Comparison of ENCODE assay signal across 1 cellular context in genomic region chr12:9113987-9114309, GRCh38.
TF ChIP-seq lines count a peak whose summit lies in the region.

No MANE protein-coding gene starts in this region.

TF ChIP-seq in HepG2, 621 proteins besides CTCF, POLR2A, EP300 and RAD21 (continued from another document and continues in another):
- TF ChIP-seq RARG (CRISPR knock-in tag; IDR thresholded peaks at IDR 0.05; ENCODE audit: low read depth) (no peak), SNAPC2 (CRISPR knock-in tag; IDR thresholded peaks at IDR 0.05) (0 out of 2 replicates have a peak, but pooled peaks have one; percentile 25), ZNF33A (CRISPR knock-in tag; IDR thresholded peaks at IDR 0.05; ENCODE audit: borderline replicate concordance) (no peak), ZNF160 (CRISPR knock-in tag; IDR thresholded peaks at IDR 0.05) (no peak), ZNF7 (CRISPR knock-in tag; IDR thresholded peaks at IDR 0.05) (no peak), ZNF20 (CRISPR knock-in tag; IDR thresholded peaks at IDR 0.05) (0 out of 2 replicates have a peak, but pooled peaks have one; percentile 30), BRF2 (CRISPR knock-in tag; IDR thresholded peaks at IDR 0.05) (no peak), ZNF350 (CRISPR knock-in tag; IDR thresholded peaks at IDR 0.05; ENCODE audit: borderline replicate concordance, low read depth) (no peak), JUN (CRISPR knock-in tag; IDR thresholded peaks at IDR 0.05) (no peak), CEBPB (IDR thresholded peaks at IDR 0.05; ENCODE audit: borderline replicate concordance, low read depth, low read length) (no peak; the same call in 1 of the 2 replicates), HOXA9 (CRISPR knock-in tag; IDR thresholded peaks at IDR 0.05; ENCODE audit: borderline replicate concordance) (no peak), NFIB (CRISPR knock-in tag; IDR thresholded peaks at IDR 0.05; ENCODE audit: borderline replicate concordance) (no peak), ARID2 (CRISPR knock-in tag; IDR thresholded peaks at IDR 0.05; ENCODE audit: borderline replicate concordance) (no peak), KDM4B (CRISPR knock-in tag; IDR thresholded peaks at IDR 0.05) (no peak), TEAD3 (CRISPR knock-in tag; optimal IDR thresholded peaks at IDR 0.05; ENCODE audit: borderline replicate concordance) (peak; percentile 66), TBX2 (CRISPR knock-in tag; IDR thresholded peaks at IDR 0.05; ENCODE audit: borderline replicate concordance) (0 out of 2 replicates have a peak, but pooled peaks have one; percentile 37), JUND (CRISPR knock-in tag; IDR thresholded peaks at IDR 0.05) (no peak), HDAC1 (CRISPR knock-in tag; IDR thresholded peaks at IDR 0.05) (peak; percentile 14; the same call in 1 of the 2 replicates), TOPORS (CRISPR knock-in tag; IDR thresholded peaks at IDR 0.05) (no peak), ZBTB8A (CRISPR knock-in tag; IDR thresholded peaks at IDR 0.05; ENCODE audit: borderline replicate concordance, low read depth) (no peak), CHD2 (IDR thresholded peaks at IDR 0.05; ENCODE audit: low read depth, low read length) (no peak), FOXO1 (CRISPR knock-in tag; IDR thresholded peaks at IDR 0.05) (peak; percentile 35; the same call in 1 of the 2 replicates), ZNF839 (CRISPR knock-in tag; IDR thresholded peaks at IDR 0.05; ENCODE audit: borderline replicate concordance) (no peak), ZBTB7B (CRISPR knock-in tag; IDR thresholded peaks at IDR 0.05) (no peak), ZNF550 (CRISPR knock-in tag; IDR thresholded peaks at IDR 0.05; ENCODE audit: borderline replicate concordance) (no peak), ZNF878 (CRISPR knock-in tag; IDR thresholded peaks at IDR 0.05) (no peak), HMG20A (CRISPR knock-in tag; IDR thresholded peaks at IDR 0.05; ENCODE audit: borderline replicate concordance) (peak; percentile 59; the same call in 1 of the 2 replicates), ZBTB34 (CRISPR knock-in tag; IDR thresholded peaks at IDR 0.05) (no peak), ASH2L (IDR thresholded peaks at IDR 0.05; ENCODE audit: insufficient read length, low read depth, low read length) (no peak), ZSCAN21 (CRISPR knock-in tag; IDR thresholded peaks at IDR 0.05; ENCODE audit: borderline replicate concordance) (no peak), SMARCC2 (IDR thresholded peaks at IDR 0.05) (no peak), ZNF652 (CRISPR knock-in tag; IDR thresholded peaks at IDR 0.05; ENCODE audit: borderline replicate concordance, low read depth) (no peak), GATA4 (IDR thresholded peaks at IDR 0.05; ENCODE audit: borderline replicate concordance, low read depth) (peak; percentile 76; the same call in 1 of the 2 replicates), MYC (CRISPR knock-in tag; IDR thresholded peaks at IDR 0.05; ENCODE audit: borderline replicate concordance) (no peak), ZNF34 (CRISPR knock-in tag; IDR thresholded peaks at IDR 0.05; ENCODE audit: borderline replicate concordance) (no peak), ZNF737 (CRISPR knock-in tag; IDR thresholded peaks at IDR 0.05; ENCODE audit: borderline replicate concordance) (no peak), STAT6 (CRISPR knock-in tag; IDR thresholded peaks at IDR 0.05; ENCODE audit: borderline replicate concordance) (no peak), ZNF598 (CRISPR knock-in tag; IDR thresholded peaks at IDR 0.05; ENCODE audit: borderline replicate concordance) (no peak), PRDM4 (CRISPR knock-in tag; IDR thresholded peaks at IDR 0.05; ENCODE audit: borderline replicate concordance) (no peak), ZNF367 (CRISPR knock-in tag; IDR thresholded peaks at IDR 0.05; ENCODE audit: borderline replicate concordance) (no peak), NCOA2 (CRISPR knock-in tag; IDR thresholded peaks at IDR 0.05) (peak; percentile 91), TCF7L2 (IDR thresholded peaks at IDR 0.05; ENCODE audit: low read depth, low read length) (peak; percentile 39; the same call in 1 of the 2 replicates)
- TF ChIP-seq, protein P1, sequence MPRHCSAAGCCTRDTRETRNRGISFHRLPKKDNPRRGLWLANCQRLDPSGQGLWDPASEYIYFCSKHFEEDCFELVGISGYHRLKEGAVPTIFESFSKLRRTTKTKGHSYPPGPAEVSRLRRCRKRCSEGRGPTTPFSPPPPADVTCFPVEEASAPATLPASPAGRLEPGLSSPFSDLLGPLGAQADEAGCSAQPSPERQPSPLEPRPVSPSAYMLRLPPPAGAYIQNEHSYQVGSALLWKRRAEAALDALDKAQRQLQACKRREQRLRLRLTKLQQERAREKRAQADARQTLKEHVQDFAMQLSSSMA (CRISPR knock-in tag; IDR thresholded peaks at IDR 0.05), result no peak
- TF ChIP-seq, protein P2, sequence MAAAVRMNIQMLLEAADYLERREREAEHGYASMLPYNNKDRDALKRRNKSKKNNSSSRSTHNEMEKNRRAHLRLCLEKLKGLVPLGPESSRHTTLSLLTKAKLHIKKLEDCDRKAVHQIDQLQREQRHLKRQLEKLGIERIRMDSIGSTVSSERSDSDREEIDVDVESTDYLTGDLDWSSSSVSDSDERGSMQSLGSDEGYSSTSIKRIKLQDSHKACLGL (CRISPR knock-in tag; IDR thresholded peaks at IDR 0.05), result no peak
- TF ChIP-seq, protein P3, sequence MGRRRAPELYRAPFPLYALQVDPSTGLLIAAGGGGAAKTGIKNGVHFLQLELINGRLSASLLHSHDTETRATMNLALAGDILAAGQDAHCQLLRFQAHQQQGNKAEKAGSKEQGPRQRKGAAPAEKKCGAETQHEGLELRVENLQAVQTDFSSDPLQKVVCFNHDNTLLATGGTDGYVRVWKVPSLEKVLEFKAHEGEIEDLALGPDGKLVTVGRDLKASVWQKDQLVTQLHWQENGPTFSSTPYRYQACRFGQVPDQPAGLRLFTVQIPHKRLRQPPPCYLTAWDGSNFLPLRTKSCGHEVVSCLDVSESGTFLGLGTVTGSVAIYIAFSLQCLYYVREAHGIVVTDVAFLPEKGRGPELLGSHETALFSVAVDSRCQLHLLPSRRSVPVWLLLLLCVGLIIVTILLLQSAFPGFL (CRISPR knock-in tag; IDR thresholded peaks at IDR 0.05), result no peak
- TF ChIP-seq, protein P4, sequence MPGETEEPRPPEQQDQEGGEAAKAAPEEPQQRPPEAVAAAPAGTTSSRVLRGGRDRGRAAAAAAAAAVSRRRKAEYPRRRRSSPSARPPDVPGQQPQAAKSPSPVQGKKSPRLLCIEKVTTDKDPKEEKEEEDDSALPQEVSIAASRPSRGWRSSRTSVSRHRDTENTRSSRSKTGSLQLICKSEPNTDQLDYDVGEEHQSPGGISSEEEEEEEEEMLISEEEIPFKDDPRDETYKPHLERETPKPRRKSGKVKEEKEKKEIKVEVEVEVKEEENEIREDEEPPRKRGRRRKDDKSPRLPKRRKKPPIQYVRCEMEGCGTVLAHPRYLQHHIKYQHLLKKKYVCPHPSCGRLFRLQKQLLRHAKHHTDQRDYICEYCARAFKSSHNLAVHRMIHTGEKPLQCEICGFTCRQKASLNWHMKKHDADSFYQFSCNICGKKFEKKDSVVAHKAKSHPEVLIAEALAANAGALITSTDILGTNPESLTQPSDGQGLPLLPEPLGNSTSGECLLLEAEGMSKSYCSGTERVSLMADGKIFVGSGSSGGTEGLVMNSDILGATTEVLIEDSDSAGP (CRISPR knock-in tag; IDR thresholded peaks at IDR 0.05; ENCODE audit: borderline replicate concordance), result no peak
- TF ChIP-seq, protein P5, sequence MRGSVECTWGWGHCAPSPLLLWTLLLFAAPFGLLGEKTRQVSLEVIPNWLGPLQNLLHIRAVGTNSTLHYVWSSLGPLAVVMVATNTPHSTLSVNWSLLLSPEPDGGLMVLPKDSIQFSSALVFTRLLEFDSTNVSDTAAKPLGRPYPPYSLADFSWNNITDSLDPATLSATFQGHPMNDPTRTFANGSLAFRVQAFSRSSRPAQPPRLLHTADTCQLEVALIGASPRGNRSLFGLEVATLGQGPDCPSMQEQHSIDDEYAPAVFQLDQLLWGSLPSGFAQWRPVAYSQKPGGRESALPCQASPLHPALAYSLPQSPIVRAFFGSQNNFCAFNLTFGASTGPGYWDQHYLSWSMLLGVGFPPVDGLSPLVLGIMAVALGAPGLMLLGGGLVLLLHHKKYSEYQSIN (CRISPR knock-in tag; IDR thresholded peaks at IDR 0.05; ENCODE audit: borderline replicate concordance), result no peak
- TF ChIP-seq, protein P6, sequence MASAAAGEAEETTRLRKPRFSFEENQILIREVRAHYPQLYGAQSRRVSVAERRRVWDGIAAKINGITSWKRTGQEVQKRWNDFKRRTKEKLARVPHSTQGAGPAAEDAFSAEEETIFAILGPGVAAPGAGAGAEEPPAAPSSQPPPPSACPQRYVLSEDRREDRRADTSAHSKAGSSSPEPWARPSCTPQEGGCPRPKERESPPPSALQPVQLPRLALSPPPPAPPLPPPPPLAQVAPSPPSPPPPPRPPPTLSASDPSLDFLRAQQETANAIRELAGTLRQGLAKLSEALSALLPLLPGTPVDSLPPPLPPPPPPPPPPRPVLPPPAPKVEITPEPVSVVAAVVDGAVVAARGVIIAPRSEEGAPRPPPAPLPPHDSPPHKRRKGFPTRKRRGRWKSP (CRISPR knock-in tag; IDR thresholded peaks at IDR 0.05), result no peak
- TF ChIP-seq, protein P7, sequence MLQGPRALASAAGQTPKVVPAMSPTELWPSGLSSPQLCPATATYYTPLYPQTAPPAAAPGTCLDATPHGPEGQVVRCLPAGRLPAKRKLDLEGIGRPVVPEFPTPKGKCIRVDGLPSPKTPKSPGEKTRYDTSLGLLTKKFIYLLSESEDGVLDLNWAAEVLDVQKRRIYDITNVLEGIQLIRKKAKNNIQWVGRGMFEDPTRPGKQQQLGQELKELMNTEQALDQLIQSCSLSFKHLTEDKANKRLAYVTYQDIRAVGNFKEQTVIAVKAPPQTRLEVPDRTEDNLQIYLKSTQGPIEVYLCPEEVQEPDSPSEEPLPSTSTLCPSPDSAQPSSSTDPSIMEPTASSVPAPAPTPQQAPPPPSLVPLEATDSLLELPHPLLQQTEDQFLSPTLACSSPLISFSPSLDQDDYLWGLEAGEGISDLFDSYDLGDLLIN (CRISPR knock-in tag; IDR thresholded peaks at IDR 0.05; ENCODE audit: borderline replicate concordance), result no peak
- TF ChIP-seq, protein P8, sequence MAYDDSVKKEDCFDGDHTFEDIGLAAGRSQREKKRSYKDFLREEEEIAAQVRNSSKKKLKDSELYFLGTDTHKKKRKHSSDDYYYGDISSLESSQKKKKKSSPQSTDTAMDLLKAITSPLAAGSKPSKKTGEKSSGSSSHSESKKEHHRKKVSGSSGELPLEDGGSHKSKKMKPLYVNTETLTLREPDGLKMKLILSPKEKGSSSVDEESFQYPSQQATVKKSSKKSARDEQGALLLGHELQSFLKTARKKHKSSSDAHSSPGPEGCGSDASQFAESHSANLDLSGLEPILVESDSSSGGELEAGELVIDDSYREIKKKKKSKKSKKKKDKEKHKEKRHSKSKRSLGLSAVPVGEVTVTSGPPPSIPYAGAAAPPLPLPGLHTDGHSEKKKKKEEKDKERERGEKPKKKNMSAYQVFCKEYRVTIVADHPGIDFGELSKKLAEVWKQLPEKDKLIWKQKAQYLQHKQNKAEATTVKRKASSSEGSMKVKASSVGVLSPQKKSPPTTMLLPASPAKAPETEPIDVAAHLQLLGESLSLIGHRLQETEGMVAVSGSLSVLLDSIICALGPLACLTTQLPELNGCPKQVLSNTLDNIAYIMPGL (CRISPR knock-in tag; IDR thresholded peaks at IDR 0.05; ENCODE audit: borderline replicate concordance in 1 of 2, low read depth in 1 of 2), result peak in 1 of 2 experiments; percentile 29; a peak in 1 of 4 replicates
